In the genomic region with DNA sequence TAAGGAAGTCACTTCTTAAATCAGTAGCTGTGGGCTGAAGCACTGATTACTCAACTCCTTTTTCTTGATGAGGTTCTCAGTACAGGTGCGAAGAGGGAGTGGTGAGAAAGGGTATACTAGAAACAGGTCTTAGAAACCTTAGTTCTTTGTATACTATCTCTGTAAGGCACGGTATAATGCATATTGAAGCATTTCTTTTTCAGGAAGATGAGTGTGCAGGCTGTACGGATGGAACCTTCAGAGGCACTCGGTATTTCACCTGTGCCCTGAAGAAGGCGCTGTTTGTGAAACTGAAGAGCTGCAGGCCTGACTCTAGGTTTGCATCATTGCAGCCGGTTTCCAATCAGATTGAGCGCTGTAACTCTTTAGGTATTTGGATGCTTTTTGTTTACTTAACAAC, we compare ENCODE assay signal across 1 cellular context.
TF ChIP-seq lines count a peak whose summit lies in the region.

No MANE protein-coding gene starts in this region.

TF ChIP-seq in K562, 482 proteins besides CTCF, POLR2A, EP300 and RAD21 (continued from another document):
- TF ChIP-seq, protein P1, sequence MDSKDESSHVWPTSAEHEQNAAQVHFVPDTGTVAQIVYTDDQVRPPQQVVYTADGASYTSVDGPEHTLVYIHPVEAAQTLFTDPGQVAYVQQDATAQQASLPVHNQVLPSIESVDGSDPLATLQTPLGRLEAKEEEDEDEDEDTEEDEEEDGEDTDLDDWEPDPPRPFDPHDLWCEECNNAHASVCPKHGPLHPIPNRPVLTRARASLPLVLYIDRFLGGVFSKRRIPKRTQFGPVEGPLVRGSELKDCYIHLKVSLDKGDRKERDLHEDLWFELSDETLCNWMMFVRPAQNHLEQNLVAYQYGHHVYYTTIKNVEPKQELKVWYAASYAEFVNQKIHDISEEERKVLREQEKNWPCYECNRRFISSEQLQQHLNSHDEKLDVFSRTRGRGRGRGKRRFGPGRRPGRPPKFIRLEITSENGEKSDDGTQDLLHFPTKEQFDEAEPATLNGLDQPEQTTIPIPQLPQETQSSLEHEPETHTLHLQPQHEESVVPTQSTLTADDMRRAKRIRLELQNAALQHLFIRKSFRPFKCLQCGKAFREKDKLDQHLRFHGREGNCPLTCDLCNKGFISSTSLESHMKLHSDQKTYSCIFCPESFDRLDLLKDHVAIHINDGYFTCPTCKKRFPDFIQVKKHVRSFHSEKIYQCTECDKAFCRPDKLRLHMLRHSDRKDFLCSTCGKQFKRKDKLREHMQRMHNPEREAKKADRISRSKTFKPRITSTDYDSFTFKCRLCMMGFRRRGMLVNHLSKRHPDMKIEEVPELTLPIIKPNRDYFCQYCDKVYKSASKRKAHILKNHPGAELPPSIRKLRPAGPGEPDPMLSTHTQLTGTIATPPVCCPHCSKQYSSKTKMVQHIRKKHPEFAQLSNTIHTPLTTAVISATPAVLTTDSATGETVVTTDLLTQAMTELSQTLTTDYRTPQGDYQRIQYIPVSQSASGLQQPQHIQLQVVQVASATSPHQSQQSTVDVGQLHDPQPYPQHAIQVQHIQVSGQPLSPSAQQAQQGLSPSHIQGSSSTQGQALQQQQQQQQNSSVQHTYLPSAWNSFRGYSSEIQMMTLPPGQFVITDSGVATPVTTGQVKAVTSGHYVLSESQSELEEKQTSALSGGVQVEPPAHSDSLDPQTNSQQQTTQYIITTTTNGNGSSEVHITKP (IDR thresholded peaks at IDR 0.05; ENCODE audit: partially characterized antibody): no peak
- TF ChIP-seq SMAD2 (IDR thresholded peaks at IDR 0.05; ENCODE audit: low read depth, low read length) (no peak), ATF7 (IDR thresholded peaks at IDR 0.05) (no peak), PURB (CRISPR knock-in tag; IDR thresholded peaks at IDR 0.05; ENCODE audit: low read depth) (no peak), CBX8 (IDR thresholded peaks at IDR 0.05; ENCODE audit: borderline replicate concordance, extremely low read depth, low read depth, low read length, poor library complexity, severe bottlenecking) (no peak)
TF ChIP-seq in K562: peak in this region for 0.
